In genomic region chr3:52004158-52004787, GRCh38 we compare ENCODE assay signal across 9 cellular contexts. TPM values are rescaled to one million over a fixed set of nuclear protein-coding genes. Genes with fewer than 3 reads are reported as not detected.
A peak's percentile ranks its signal among the peaks of the same experiment; 100 is the strongest.
DNase-seq lines count a peak whose midpoint lies in the region; ATAC-seq, FAIRE-seq and TF ChIP-seq lines count a peak whose summit lies in the region.
"Had no signal": no experiment of that assay in that cellular context is flagged by ENCODE, and none has a peak within 500 bp of the region (broad histone marks: within the 10 kb centered on the region; RNA-seq: fewer than 3 reads in every experiment).

No MANE protein-coding gene starts in this region.

- H3K27me3 ChIP-seq in adrenal gland (no peaks in the 10 kb centered on the region), tibial nerve (no peaks in the 10 kb centered on the region)

- peak in 4 of 6 experiments; percentile 34 to 63 (median 48) for TF ChIP-seq CTCF in adrenal gland (IDR thresholded peaks at IDR 0.05)
- TF ChIP-seq CTCF in tibial nerve (IDR thresholded peaks at IDR 0.05): peak; percentile 26 to 80 (median 62)

- peak overlapping the region in 2 of 5 donors; percentile 56 to 64 for H3K27ac ChIP-seq in adrenal gland
- peak overlapping the region in 2 of 4 donors; percentile 56 to 67 for H3K27ac ChIP-seq in tibial nerve

- no peak for ATAC-seq in GM18907 (IDR thresholded peaks at IDR 0.05; ENCODE audit: unreplicated experiment)

- peaks cover 0 to 27% of the 10 kb centered on the region in 2 donors for H3K4me1 ChIP-seq in adrenal gland (replicated peaks in 1 of 2)
- H3K4me1 ChIP-seq in tibial nerve: peaks cover 0 to 33% (median 12%) of the 10 kb centered on the region in 4 donors

- H3K4me3 ChIP-seq in adrenal gland (no peak overlapping the region), tibial nerve (no peak overlapping the region)

- intact Hi-C loops in adrenal gland (cut with DNase I): loop anchor here (5.0 kb wide), 3 partner anchors 48 to 118 kb away; partner anchors contain the start of gene DUSP7 (in 1 of the 2)

- no peak for FAIRE-seq in urothelium cell line (lab: Jason Lieb, UNC)

- H3K9me3 ChIP-seq in adrenal gland (replicated peaks in 1 of 3) (no peaks in the 10 kb centered on the region), tibial nerve (no peaks in the 10 kb centered on the region)

- no peak for TF ChIP-seq POLR2A in adrenal gland (IDR thresholded peaks at IDR 0.05)
- TF ChIP-seq POLR2A in tibial nerve (IDR thresholded peaks at IDR 0.05): no peak

- 65 to 70% (median 66%) methylated on average over 11 to 16 of the region's 16 CpGs for WGBS in adrenal gland, 4 donors
- 50 to 51% methylated on average over 15 to 16 of the region's 16 CpGs for WGBS in tibial nerve, 2 donors

- H3K36me3 ChIP-seq in adrenal gland (replicated peaks in 1 of 2): no peaks in the 10 kb centered on the region
- no peaks in the 10 kb centered on the region for H3K36me3 ChIP-seq in tibial nerve

- DNase-seq in NCI-H2171 treated with DMSO at 0.1 percent for 48 hours (lab: John Stamatoyannopoulos, UW): peak; percentile 2
- DNase-seq in NCI-H2171 (lab: John Stamatoyannopoulos, UW): no peak
- peak in 3 of 7 donors; percentile 33 to 75 (median 51) for DNase-seq in adrenal gland
- peak; percentile 80 for DNase-seq in hepatic stellate cell (ENCODE audit: low spot score)
- DNase-seq in tibial nerve (ENCODE audit: low spot score in 2 of 2): no peak
- DNase-seq in urothelium cell line (ENCODE audit: low spot score): no peak
- no peak for DNase-seq in activated CD4-positive, CD25-positive, alpha-beta regulatory T cell treated with anti-CD3 and anti-CD28 coated beads, Interleukin-2, amount 50 U/mL, for 72 hours
- DNase-seq: CD4-positive, CD25-positive, alpha-beta regulatory T cell had no signal

- peak in 1 of 2 donors; percentile 34 for TF ChIP-seq EP300 in tibial nerve (IDR thresholded peaks at IDR 0.05)

RNA-seq across cellular contexts. Expression of gene RPL29, which starts 8.6 kb away (rescaled TPM):
- total RNA-seq in adrenal gland (1,000 to 10,000 TPM; 1,018 to 1,982 (median 1,315) TPM), tibial nerve (1,000 to 10,000 TPM in 3 of 4 donors, 100 to 1,000 TPM in 1; 809 to 1,472 (median 1,336) TPM)
- 1,000 to 10,000 TPM in 2 of 3 donors, 100 to 1,000 TPM in 1; 947 to 3,421 (median 2,326) TPM for polyA plus RNA-seq in adrenal gland

RNA-seq across cellular contexts. Expression of gene ACY1, which starts 20.9 kb away (rescaled TPM):
- total RNA-seq in adrenal gland: 100 to 1,000 TPM in 2 of 8 donors, 10 to 100 TPM in 6; 50.7 to 122 (median 80.0) TPM
- polyA plus RNA-seq in adrenal gland: 10 to 100 TPM; 37.3 to 92.4 (median 49.1) TPM
- total RNA-seq in tibial nerve: 10 to 100 TPM; 32.2 to 61.0 (median 45.6) TPM

RNA-seq across cellular contexts. Expression of gene ABHD14A, which starts 29.4 kb away (rescaled TPM):
- total RNA-seq in adrenal gland (100 to 1,000 TPM in 3 of 8 donors, 10 to 100 TPM in 5; 49.4 to 162 (median 77.1) TPM), tibial nerve (10 to 100 TPM; 20.1 to 52.7 (median 22.6) TPM)
- 100 to 1,000 TPM in 2 of 3 donors, 10 to 100 TPM in 1; 30.2 to 140 (median 112) TPM for polyA plus RNA-seq in adrenal gland

RNA-seq across cellular contexts. Expression of gene ABHD14B, which starts 30.4 kb away (rescaled TPM):
- 100 to 1,000 TPM in 6 of 8 donors, 10 to 100 TPM in 2; 49.0 to 177 (median 119) TPM for total RNA-seq in adrenal gland
- polyA plus RNA-seq in adrenal gland: 100 to 1,000 TPM in 2 of 3 donors, 10 to 100 TPM in 1; 91.8 to 175 (median 152) TPM
- 10 to 100 TPM; 37.5 to 61.4 (median 50.0) TPM for total RNA-seq in tibial nerve

RNA-seq across cellular contexts. Expression of gene PCBP4, which starts 37.0 kb away (rescaled TPM):
- 10 to 100 TPM; 23.4 to 41.3 (median 35.7) TPM for total RNA-seq in adrenal gland
- 100 to 1,000 TPM in 1 of 3 donors, 10 to 100 TPM in 2; 10.7 to 234 (median 87.3) TPM for polyA plus RNA-seq in adrenal gland
- total RNA-seq in tibial nerve: 1,000 to 10,000 TPM in 2 of 4 donors, 100 to 1,000 TPM in 2; 838 to 1,216 (median 1,000) TPM

Comparison
In these comparisons a context has a peak if more than half of its experiments do, and no peak if none do; other contexts are left out.
1. DNase-seq: peak in NCI-H2171 treated with DMSO at 0.1 percent for 48 hours (single experiment) and hepatic stellate cell (single experiment); none in NCI-H2171 (single experiment), tibial nerve (0 of 2), urothelium cell line (single experiment) and activated CD4-positive, CD25-positive, alpha-beta regulatory T cell treated with anti-CD3 and anti-CD28 coated beads, Interleukin-2, amount 50 U/mL, for 72 hours (single experiment).